2 cellular contexts compared by ENCODE assay signal in the genomic region with DNA sequence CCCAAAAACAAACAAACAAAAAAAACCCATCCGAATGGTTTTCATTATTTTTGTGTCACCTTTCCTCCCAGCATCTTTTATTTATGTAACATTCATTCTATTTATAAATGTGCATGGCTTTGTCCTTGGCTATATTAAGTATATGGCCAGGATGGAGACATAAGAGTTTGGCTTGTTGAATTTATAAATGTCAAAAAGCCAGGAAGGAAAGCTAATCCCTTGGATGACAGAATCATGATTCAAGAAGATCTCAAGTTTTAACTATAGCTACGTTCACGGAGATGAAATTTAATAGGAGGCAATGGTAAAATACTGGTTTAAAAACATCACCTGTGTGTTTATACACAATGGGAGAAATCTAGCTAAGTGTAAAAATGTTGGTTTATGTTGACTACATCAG.
TF ChIP-seq lines count a peak whose summit lies in the region.

No MANE protein-coding gene starts in this region.

TF ChIP-seq in GM23338, 12 proteins besides CTCF, POLR2A, EP300 and RAD21:
- TF ChIP-seq EZH2phosphoT487 (IDR thresholded peaks at IDR 0.05; ENCODE audit: unreplicated experiment) (no peak), POLR2AphosphoS5 (IDR thresholded peaks at IDR 0.05; ENCODE audit: low read depth) (no peak)

TF ChIP-seq in neural cell, 6 proteins besides CTCF, POLR2A, EP300 and RAD21:
- TF ChIP-seq, protein P1, sequence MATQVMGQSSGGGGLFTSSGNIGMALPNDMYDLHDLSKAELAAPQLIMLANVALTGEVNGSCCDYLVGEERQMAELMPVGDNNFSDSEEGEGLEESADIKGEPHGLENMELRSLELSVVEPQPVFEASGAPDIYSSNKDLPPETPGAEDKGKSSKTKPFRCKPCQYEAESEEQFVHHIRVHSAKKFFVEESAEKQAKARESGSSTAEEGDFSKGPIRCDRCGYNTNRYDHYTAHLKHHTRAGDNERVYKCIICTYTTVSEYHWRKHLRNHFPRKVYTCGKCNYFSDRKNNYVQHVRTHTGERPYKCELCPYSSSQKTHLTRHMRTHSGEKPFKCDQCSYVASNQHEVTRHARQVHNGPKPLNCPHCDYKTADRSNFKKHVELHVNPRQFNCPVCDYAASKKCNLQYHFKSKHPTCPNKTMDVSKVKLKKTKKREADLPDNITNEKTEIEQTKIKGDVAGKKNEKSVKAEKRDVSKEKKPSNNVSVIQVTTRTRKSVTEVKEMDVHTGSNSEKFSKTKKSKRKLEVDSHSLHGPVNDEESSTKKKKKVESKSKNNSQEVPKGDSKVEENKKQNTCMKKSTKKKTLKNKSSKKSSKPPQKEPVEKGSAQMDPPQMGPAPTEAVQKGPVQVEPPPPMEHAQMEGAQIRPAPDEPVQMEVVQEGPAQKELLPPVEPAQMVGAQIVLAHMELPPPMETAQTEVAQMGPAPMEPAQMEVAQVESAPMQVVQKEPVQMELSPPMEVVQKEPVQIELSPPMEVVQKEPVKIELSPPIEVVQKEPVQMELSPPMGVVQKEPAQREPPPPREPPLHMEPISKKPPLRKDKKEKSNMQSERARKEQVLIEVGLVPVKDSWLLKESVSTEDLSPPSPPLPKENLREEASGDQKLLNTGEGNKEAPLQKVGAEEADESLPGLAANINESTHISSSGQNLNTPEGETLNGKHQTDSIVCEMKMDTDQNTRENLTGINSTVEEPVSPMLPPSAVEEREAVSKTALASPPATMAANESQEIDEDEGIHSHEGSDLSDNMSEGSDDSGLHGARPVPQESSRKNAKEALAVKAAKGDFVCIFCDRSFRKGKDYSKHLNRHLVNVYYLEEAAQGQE (IDR thresholded peaks at IDR 0.05; ENCODE audit: borderline replicate concordance) = no peak
- TF ChIP-seq EZH2 (IDR thresholded peaks at IDR 0.05; ENCODE audit: borderline replicate concordance, insufficient read depth, low read length, poor library complexity, severe bottlenecking) (no peak), MXI1 (conservative IDR thresholded peaks at IDR 0.05; ENCODE audit: poor library complexity, severe bottlenecking) (no peak), TAF1 (IDR thresholded peaks at IDR 0.05; ENCODE audit: low read depth) (no peak), POLR2AphosphoS5 (IDR thresholded peaks at IDR 0.05) (no peak), SMC3 (conservative IDR thresholded peaks at IDR 0.05; ENCODE audit: poor library complexity) (no peak)
TF ChIP-seq in neural cell: peak in this region for 0.
